ENCODE assay signal across 1 cellular context in genomic region chr17:43169561-43170139, GRCh38.
TF ChIP-seq lines count a peak whose summit lies in the region.

No MANE protein-coding gene starts in this region.

TF ChIP-seq in HepG2, 621 proteins besides CTCF, POLR2A, EP300 and RAD21 (continued from another document and continues in another):
- TF ChIP-seq, protein P1, sequence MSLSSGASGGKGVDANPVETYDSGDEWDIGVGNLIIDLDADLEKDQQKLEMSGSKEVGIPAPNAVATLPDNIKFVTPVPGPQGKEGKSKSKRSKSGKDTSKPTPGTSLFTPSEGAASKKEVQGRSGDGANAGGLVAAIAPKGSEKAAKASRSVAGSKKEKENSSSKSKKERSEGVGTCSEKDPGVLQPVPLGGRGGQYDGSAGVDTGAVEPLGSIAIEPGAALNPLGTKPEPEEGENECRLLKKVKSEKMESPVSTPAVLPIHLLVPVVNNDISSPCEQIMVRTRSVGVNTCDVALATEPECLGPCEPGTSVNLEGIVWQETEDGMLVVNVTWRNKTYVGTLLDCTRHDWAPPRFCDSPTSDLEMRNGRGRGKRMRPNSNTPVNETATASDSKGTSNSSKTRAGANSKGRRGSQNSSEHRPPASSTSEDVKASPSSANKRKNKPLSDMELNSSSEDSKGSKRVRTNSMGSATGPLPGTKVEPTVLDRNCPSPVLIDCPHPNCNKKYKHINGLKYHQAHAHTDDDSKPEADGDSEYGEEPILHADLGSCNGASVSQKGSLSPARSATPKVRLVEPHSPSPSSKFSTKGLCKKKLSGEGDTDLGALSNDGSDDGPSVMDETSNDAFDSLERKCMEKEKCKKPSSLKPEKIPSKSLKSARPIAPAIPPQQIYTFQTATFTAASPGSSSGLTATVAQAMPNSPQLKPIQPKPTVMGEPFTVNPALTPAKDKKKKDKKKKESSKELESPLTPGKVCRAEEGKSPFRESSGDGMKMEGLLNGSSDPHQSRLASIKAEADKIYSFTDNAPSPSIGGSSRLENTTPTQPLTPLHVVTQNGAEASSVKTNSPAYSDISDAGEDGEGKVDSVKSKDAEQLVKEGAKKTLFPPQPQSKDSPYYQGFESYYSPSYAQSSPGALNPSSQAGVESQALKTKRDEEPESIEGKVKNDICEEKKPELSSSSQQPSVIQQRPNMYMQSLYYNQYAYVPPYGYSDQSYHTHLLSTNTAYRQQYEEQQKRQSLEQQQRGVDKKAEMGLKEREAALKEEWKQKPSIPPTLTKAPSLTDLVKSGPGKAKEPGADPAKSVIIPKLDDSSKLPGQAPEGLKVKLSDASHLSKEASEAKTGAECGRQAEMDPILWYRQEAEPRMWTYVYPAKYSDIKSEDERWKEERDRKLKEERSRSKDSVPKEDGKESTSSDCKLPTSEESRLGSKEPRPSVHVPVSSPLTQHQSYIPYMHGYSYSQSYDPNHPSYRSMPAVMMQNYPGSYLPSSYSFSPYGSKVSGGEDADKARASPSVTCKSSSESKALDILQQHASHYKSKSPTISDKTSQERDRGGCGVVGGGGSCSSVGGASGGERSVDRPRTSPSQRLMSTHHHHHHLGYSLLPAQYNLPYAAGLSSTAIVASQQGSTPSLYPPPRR (CRISPR knock-in tag; IDR thresholded peaks at IDR 0.05; ENCODE audit: borderline replicate concordance) = peak; percentile 97
- TF ChIP-seq, protein P2, sequence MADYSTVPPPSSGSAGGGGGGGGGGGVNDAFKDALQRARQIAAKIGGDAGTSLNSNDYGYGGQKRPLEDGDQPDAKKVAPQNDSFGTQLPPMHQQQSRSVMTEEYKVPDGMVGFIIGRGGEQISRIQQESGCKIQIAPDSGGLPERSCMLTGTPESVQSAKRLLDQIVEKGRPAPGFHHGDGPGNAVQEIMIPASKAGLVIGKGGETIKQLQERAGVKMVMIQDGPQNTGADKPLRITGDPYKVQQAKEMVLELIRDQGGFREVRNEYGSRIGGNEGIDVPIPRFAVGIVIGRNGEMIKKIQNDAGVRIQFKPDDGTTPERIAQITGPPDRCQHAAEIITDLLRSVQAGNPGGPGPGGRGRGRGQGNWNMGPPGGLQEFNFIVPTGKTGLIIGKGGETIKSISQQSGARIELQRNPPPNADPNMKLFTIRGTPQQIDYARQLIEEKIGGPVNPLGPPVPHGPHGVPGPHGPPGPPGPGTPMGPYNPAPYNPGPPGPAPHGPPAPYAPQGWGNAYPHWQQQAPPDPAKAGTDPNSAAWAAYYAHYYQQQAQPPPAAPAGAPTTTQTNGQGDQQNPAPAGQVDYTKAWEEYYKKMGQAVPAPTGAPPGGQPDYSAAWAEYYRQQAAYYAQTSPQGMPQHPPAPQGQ (CRISPR knock-in tag; IDR thresholded peaks at IDR 0.05; ENCODE audit: borderline replicate concordance) = 0 out of 2 replicates have a peak, but pooled peaks have one; percentile 34
- no peak for TF ChIP-seq RBAK (CRISPR knock-in tag; IDR thresholded peaks at IDR 0.05)
- no peak for TF ChIP-seq ZNF251 (CRISPR knock-in tag; IDR thresholded peaks at IDR 0.05)
- TF ChIP-seq MYC (CRISPR knock-in tag; IDR thresholded peaks at IDR 0.05; ENCODE audit: borderline replicate concordance) = peak; percentile 15; the same call in 1 of the 2 replicates
- TF ChIP-seq ZNF318 (CRISPR knock-in tag; IDR thresholded peaks at IDR 0.05) = 0 out of 2 replicates have a peak, but pooled peaks have one; percentile 79
- TF ChIP-seq ZNF577 (CRISPR knock-in tag; IDR thresholded peaks at IDR 0.05; ENCODE audit: borderline replicate concordance, low read depth) = no peak
- TF ChIP-seq, protein P3, sequence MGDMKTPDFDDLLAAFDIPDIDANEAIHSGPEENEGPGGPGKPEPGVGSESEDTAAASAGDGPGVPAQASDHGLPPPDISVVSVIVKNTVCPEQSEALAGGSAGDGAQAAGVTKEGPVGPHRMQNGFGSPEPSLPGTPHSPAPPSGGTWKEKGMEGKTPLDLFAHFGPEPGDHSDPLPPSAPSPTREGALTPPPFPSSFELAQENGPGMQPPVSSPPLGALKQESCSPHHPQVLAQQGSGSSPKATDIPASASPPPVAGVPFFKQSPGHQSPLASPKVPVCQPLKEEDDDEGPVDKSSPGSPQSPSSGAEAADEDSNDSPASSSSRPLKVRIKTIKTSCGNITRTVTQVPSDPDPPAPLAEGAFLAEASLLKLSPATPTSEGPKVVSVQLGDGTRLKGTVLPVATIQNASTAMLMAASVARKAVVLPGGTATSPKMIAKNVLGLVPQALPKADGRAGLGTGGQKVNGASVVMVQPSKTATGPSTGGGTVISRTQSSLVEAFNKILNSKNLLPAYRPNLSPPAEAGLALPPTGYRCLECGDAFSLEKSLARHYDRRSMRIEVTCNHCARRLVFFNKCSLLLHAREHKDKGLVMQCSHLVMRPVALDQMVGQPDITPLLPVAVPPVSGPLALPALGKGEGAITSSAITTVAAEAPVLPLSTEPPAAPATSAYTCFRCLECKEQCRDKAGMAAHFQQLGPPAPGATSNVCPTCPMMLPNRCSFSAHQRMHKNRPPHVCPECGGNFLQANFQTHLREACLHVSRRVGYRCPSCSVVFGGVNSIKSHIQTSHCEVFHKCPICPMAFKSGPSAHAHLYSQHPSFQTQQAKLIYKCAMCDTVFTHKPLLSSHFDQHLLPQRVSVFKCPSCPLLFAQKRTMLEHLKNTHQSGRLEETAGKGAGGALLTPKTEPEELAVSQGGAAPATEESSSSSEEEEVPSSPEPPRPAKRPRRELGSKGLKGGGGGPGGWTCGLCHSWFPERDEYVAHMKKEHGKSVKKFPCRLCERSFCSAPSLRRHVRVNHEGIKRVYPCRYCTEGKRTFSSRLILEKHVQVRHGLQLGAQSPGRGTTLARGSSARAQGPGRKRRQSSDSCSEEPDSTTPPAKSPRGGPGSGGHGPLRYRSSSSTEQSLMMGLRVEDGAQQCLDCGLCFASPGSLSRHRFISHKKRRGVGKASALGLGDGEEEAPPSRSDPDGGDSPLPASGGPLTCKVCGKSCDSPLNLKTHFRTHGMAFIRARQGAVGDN (CRISPR knock-in tag; IDR thresholded peaks at IDR 0.05) = peak; percentile 89
- TF ChIP-seq NFKB2 (CRISPR knock-in tag; IDR thresholded peaks at IDR 0.05; ENCODE audit: borderline replicate concordance) = 0 out of 2 replicates have a peak, but pooled peaks have one; percentile 57
- 0 out of 2 replicates have a peak, but pooled peaks have one; percentile 12 for TF ChIP-seq ZNF510 (CRISPR knock-in tag; IDR thresholded peaks at IDR 0.05; ENCODE audit: low read depth)
- TF ChIP-seq SIX1 (CRISPR knock-in tag; IDR thresholded peaks at IDR 0.05; ENCODE audit: borderline replicate concordance) = peak; percentile 56; the same call in 1 of the 2 replicates
- TF ChIP-seq HIVEP1 (CRISPR knock-in tag; IDR thresholded peaks at IDR 0.05) = peak; percentile 53; the same call in 1 of the 2 replicates
- TF ChIP-seq PCBP1 (IDR thresholded peaks at IDR 0.05; ENCODE audit: borderline replicate concordance, low read depth, low read length) = no peak
- TF ChIP-seq, protein P4, sequence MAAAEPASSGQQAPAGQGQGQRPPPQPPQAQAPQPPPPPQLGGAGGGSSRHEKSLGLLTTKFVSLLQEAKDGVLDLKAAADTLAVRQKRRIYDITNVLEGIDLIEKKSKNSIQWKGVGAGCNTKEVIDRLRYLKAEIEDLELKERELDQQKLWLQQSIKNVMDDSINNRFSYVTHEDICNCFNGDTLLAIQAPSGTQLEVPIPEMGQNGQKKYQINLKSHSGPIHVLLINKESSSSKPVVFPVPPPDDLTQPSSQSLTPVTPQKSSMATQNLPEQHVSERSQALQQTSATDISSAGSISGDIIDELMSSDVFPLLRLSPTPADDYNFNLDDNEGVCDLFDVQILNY (CRISPR knock-in tag; conservative IDR thresholded peaks at IDR 0.05) = no peak
- 0 out of 2 replicates have a peak, but pooled peaks have one; percentile 32 for TF ChIP-seq ARNT2 (CRISPR knock-in tag; IDR thresholded peaks at IDR 0.05; ENCODE audit: low read depth)
- peak; percentile 48 for TF ChIP-seq SRSF1 (optimal IDR thresholded peaks at IDR 0.05; ENCODE audit: low read depth, low read length)
- no peak for TF ChIP-seq ZNF597 (CRISPR knock-in tag; IDR thresholded peaks at IDR 0.05)
- TF ChIP-seq YEATS4 (CRISPR knock-in tag; IDR thresholded peaks at IDR 0.05; ENCODE audit: borderline replicate concordance) = peak; percentile 63; the same call in 1 of the 2 replicates
- 0 out of 2 replicates have a peak, but pooled peaks have one; percentile 18 for TF ChIP-seq ZSCAN25 (CRISPR knock-in tag; IDR thresholded peaks at IDR 0.05)
- TF ChIP-seq, protein P5, sequence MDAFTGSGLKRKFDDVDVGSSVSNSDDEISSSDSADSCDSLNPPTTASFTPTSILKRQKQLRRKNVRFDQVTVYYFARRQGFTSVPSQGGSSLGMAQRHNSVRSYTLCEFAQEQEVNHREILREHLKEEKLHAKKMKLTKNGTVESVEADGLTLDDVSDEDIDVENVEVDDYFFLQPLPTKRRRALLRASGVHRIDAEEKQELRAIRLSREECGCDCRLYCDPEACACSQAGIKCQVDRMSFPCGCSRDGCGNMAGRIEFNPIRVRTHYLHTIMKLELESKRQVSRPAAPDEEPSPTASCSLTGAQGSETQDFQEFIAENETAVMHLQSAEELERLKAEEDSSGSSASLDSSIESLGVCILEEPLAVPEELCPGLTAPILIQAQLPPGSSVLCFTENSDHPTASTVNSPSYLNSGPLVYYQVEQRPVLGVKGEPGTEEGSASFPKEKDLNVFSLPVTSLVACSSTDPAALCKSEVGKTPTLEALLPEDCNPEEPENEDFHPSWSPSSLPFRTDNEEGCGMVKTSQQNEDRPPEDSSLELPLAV (CRISPR knock-in tag; conservative IDR thresholded peaks at IDR 0.05; ENCODE audit: low read depth) = no peak
- no peak for TF ChIP-seq ZNF549 (CRISPR knock-in tag; IDR thresholded peaks at IDR 0.05)
- TF ChIP-seq MXD1 (CRISPR knock-in tag; IDR thresholded peaks at IDR 0.05) = 0 out of 2 replicates have a peak, but pooled peaks have one; percentile 37
- no peak for TF ChIP-seq KLF6 (CRISPR knock-in tag; IDR thresholded peaks at IDR 0.05)
